In the genomic region with DNA sequence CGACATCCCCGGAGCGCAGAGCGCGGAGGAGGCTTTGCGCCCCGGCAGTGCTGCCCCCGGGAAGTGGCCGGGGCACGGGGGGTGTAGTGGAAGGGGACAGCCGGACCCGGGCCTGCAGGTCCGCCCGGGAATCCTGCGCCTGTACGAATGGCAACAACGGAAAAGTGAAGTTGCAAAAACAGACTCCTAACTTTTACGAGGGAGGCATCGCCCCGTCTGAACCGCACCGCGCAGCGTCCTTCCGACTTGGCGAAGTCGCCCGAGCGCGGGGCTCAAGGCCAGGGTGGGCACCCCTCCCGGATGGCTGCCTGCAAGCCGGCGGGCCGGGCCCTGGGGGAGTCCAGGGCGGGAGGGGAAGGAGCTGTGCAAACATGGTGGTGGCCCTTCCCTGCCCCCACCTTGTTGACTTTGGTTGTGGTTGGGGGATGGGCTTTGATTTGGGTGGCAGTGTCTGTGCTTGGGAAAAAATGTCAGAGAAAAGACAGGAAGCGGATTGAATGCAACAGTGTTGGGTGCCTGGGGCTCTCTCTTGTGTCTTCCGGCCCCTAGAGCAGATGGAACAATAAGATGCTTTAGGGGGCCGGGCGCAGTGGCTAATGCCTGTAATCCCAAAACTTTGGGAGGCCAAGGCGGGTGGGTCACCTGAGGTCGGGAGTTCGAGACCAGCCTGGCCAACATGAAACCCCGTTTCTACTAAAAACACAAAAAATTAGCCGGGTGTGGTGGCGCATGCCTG, we compare ENCODE assay signal across 1 cellular context.
TF ChIP-seq lines count a peak whose summit lies in the region.

No MANE protein-coding gene starts in this region.

TF ChIP-seq in HepG2, 621 proteins besides CTCF, POLR2A, EP300 and RAD21 (continued from another document and continues in another):
- TF ChIP-seq, protein P1, sequence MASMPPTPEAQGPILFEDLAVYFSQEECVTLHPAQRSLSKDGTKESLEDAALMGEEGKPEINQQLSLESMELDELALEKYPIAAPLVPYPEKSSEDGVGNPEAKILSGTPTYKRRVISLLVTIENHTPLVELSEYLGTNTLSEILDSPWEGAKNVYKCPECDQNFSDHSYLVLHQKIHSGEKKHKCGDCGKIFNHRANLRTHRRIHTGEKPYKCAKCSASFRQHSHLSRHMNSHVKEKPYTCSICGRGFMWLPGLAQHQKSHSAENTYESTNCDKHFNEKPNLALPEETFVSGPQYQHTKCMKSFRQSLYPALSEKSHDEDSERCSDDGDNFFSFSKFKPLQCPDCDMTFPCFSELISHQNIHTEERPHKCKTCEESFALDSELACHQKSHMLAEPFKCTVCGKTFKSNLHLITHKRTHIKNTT (CRISPR knock-in tag; IDR thresholded peaks at IDR 0.05): no peak
- no peak for TF ChIP-seq NAIF1 (CRISPR knock-in tag; IDR thresholded peaks at IDR 0.05; ENCODE audit: borderline replicate concordance)
- TF ChIP-seq CREB1 (IDR thresholded peaks at IDR 0.05): no peak
- no peak for TF ChIP-seq CREB1 (CRISPR knock-in tag; IDR thresholded peaks at IDR 0.05)
- TF ChIP-seq ZNF12 (CRISPR knock-in tag; IDR thresholded peaks at IDR 0.05): peak; percentile 79
- TF ChIP-seq ZSCAN30 (CRISPR knock-in tag; IDR thresholded peaks at IDR 0.05): no peak; the same call in 1 of the 2 replicates
- no peak for TF ChIP-seq NFE2 (CRISPR knock-in tag; IDR thresholded peaks at IDR 0.05)
- TF ChIP-seq BRD4 (CRISPR knock-in tag; IDR thresholded peaks at IDR 0.05): peak; percentile 82
- no peak for TF ChIP-seq ZNF674 (CRISPR knock-in tag; IDR thresholded peaks at IDR 0.05; ENCODE audit: low read depth)
- no peak for TF ChIP-seq GTF2F1 (IDR thresholded peaks at IDR 0.05; ENCODE audit: low read length)
- TF ChIP-seq ZNF883 (CRISPR knock-in tag; IDR thresholded peaks at IDR 0.05; ENCODE audit: not compliant biosample characterization): peak; percentile 84
- TF ChIP-seq, protein P2, sequence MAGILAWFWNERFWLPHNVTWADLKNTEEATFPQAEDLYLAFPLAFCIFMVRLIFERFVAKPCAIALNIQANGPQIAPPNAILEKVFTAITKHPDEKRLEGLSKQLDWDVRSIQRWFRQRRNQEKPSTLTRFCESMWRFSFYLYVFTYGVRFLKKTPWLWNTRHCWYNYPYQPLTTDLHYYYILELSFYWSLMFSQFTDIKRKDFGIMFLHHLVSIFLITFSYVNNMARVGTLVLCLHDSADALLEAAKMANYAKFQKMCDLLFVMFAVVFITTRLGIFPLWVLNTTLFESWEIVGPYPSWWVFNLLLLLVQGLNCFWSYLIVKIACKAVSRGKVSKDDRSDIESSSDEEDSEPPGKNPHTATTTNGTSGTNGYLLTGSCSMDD (CRISPR knock-in tag; IDR thresholded peaks at IDR 0.05): no peak
- peak; percentile 77 for TF ChIP-seq ELF1 (CRISPR knock-in tag; IDR thresholded peaks at IDR 0.05)
- peak; percentile 76; the same call in 1 of the 2 replicates for TF ChIP-seq ZNF546 (CRISPR knock-in tag; conservative IDR thresholded peaks at IDR 0.05)
- peak; percentile 51; the same call in 1 of the 2 replicates for TF ChIP-seq MEF2D (CRISPR knock-in tag; IDR thresholded peaks at IDR 0.05)
- no peak for TF ChIP-seq TOE1 (CRISPR knock-in tag; IDR thresholded peaks at IDR 0.05)
- TF ChIP-seq, protein P3, sequence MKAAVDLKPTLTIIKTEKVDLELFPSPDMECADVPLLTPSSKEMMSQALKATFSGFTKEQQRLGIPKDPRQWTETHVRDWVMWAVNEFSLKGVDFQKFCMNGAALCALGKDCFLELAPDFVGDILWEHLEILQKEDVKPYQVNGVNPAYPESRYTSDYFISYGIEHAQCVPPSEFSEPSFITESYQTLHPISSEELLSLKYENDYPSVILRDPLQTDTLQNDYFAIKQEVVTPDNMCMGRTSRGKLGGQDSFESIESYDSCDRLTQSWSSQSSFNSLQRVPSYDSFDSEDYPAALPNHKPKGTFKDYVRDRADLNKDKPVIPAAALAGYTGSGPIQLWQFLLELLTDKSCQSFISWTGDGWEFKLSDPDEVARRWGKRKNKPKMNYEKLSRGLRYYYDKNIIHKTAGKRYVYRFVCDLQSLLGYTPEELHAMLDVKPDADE (CRISPR knock-in tag; IDR thresholded peaks at IDR 0.05): no peak
- TF ChIP-seq FOXO1 (CRISPR knock-in tag; IDR thresholded peaks at IDR 0.05): peak; percentile 95
- TF ChIP-seq ZNF709 (CRISPR knock-in tag; IDR thresholded peaks at IDR 0.05): peak; percentile 83; the same call in 1 of the 2 replicates
- TF ChIP-seq ZNF224 (CRISPR knock-in tag; IDR thresholded peaks at IDR 0.05): no peak; the same call in 1 of the 2 replicates
- TF ChIP-seq, protein P4, sequence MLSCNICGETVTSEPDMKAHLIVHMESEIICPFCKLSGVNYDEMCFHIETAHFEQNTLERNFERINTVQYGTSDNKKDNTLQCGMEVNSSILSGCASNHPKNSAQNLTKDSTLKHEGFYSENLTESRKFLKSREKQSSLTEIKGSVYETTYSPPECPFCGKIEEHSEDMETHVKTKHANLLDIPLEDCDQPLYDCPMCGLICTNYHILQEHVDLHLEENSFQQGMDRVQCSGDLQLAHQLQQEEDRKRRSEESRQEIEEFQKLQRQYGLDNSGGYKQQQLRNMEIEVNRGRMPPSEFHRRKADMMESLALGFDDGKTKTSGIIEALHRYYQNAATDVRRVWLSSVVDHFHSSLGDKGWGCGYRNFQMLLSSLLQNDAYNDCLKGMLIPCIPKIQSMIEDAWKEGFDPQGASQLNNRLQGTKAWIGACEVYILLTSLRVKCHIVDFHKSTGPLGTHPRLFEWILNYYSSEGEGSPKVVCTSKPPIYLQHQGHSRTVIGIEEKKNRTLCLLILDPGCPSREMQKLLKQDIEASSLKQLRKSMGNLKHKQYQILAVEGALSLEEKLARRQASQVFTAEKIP (CRISPR knock-in tag; IDR thresholded peaks at IDR 0.05; ENCODE audit: borderline replicate concordance): no peak
- TF ChIP-seq STAT5B (CRISPR knock-in tag; IDR thresholded peaks at IDR 0.05): peak; percentile 87; the same call in 1 of the 2 replicates
- peak; percentile 93 for TF ChIP-seq BCL6 (CRISPR knock-in tag; IDR thresholded peaks at IDR 0.05)
- peak; percentile 68; the same call in 1 of the 2 replicates for TF ChIP-seq HNF4G (IDR thresholded peaks at IDR 0.05; ENCODE audit: borderline replicate concordance, low read depth, low read length)
- no peak; the same call in 1 of the 2 replicates for TF ChIP-seq HNF4G (CRISPR knock-in tag; IDR thresholded peaks at IDR 0.05; ENCODE audit: borderline replicate concordance, low read depth)
- no peak for TF ChIP-seq TBX3 (IDR thresholded peaks at IDR 0.05; ENCODE audit: borderline replicate concordance)
- TF ChIP-seq EED (CRISPR knock-in tag; IDR thresholded peaks at IDR 0.05): 0 out of 2 replicates have a peak, but pooled peaks have one; percentile 80
- no peak for TF ChIP-seq NR3C1 (CRISPR knock-in tag; IDR thresholded peaks at IDR 0.05)
- peak; percentile 94 for TF ChIP-seq RXRA (CRISPR knock-in tag; IDR thresholded peaks at IDR 0.05)
- no peak; the same call in 1 of the 2 replicates for TF ChIP-seq RORA (CRISPR knock-in tag; IDR thresholded peaks at IDR 0.05)
- TF ChIP-seq ZNF788 (CRISPR knock-in tag; IDR thresholded peaks at IDR 0.05; ENCODE audit: borderline replicate concordance): peak; percentile 83; the same call in 1 of the 2 replicates
- TF ChIP-seq, protein P5, sequence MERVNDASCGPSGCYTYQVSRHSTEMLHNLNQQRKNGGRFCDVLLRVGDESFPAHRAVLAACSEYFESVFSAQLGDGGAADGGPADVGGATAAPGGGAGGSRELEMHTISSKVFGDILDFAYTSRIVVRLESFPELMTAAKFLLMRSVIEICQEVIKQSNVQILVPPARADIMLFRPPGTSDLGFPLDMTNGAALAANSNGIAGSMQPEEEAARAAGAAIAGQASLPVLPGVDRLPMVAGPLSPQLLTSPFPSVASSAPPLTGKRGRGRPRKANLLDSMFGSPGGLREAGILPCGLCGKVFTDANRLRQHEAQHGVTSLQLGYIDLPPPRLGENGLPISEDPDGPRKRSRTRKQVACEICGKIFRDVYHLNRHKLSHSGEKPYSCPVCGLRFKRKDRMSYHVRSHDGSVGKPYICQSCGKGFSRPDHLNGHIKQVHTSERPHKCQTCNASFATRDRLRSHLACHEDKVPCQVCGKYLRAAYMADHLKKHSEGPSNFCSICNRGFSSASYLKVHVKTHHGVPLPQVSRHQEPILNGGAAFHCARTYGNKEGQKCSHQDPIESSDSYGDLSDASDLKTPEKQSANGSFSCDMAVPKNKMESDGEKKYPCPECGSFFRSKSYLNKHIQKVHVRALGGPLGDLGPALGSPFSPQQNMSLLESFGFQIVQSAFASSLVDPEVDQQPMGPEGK (CRISPR knock-in tag; IDR thresholded peaks at IDR 0.05): peak; percentile 100
- no peak for TF ChIP-seq RFX1 (IDR thresholded peaks at IDR 0.05)
- peak; percentile 97 for TF ChIP-seq IRF2 (CRISPR knock-in tag; IDR thresholded peaks at IDR 0.05)
- TF ChIP-seq, protein P6, sequence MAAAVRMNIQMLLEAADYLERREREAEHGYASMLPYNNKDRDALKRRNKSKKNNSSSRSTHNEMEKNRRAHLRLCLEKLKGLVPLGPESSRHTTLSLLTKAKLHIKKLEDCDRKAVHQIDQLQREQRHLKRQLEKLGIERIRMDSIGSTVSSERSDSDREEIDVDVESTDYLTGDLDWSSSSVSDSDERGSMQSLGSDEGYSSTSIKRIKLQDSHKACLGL (CRISPR knock-in tag; IDR thresholded peaks at IDR 0.05): no peak; the same call in 1 of the 2 replicates
- peak; percentile 86 for TF ChIP-seq SALL1 (CRISPR knock-in tag; IDR thresholded peaks at IDR 0.05)
- TF ChIP-seq, protein P7, sequence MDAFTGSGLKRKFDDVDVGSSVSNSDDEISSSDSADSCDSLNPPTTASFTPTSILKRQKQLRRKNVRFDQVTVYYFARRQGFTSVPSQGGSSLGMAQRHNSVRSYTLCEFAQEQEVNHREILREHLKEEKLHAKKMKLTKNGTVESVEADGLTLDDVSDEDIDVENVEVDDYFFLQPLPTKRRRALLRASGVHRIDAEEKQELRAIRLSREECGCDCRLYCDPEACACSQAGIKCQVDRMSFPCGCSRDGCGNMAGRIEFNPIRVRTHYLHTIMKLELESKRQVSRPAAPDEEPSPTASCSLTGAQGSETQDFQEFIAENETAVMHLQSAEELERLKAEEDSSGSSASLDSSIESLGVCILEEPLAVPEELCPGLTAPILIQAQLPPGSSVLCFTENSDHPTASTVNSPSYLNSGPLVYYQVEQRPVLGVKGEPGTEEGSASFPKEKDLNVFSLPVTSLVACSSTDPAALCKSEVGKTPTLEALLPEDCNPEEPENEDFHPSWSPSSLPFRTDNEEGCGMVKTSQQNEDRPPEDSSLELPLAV (CRISPR knock-in tag; conservative IDR thresholded peaks at IDR 0.05; ENCODE audit: low read depth): no peak
- TF ChIP-seq DMAP1 (CRISPR knock-in tag; IDR thresholded peaks at IDR 0.05): peak; percentile 92
- peak; percentile 97 for TF ChIP-seq RBM39 (IDR thresholded peaks at IDR 0.05; ENCODE audit: low read depth, low read length, poor library complexity, severe bottlenecking)
- TF ChIP-seq GABPB1 (CRISPR knock-in tag; IDR thresholded peaks at IDR 0.05): peak; percentile 86
- TF ChIP-seq ETV6 (CRISPR knock-in tag; conservative IDR thresholded peaks at IDR 0.05): peak; percentile 84; the same call in 1 of the 2 replicates
- 0 out of 2 replicates have a peak, but pooled peaks have one; percentile 34 for TF ChIP-seq TP53 (CRISPR knock-in tag; conservative IDR thresholded peaks at IDR 0.05)
- TF ChIP-seq, protein P8, sequence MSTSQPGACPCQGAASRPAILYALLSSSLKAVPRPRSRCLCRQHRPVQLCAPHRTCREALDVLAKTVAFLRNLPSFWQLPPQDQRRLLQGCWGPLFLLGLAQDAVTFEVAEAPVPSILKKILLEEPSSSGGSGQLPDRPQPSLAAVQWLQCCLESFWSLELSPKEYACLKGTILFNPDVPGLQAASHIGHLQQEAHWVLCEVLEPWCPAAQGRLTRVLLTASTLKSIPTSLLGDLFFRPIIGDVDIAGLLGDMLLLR (CRISPR knock-in tag; IDR thresholded peaks at IDR 0.05): no peak
- TF ChIP-seq, protein P9, sequence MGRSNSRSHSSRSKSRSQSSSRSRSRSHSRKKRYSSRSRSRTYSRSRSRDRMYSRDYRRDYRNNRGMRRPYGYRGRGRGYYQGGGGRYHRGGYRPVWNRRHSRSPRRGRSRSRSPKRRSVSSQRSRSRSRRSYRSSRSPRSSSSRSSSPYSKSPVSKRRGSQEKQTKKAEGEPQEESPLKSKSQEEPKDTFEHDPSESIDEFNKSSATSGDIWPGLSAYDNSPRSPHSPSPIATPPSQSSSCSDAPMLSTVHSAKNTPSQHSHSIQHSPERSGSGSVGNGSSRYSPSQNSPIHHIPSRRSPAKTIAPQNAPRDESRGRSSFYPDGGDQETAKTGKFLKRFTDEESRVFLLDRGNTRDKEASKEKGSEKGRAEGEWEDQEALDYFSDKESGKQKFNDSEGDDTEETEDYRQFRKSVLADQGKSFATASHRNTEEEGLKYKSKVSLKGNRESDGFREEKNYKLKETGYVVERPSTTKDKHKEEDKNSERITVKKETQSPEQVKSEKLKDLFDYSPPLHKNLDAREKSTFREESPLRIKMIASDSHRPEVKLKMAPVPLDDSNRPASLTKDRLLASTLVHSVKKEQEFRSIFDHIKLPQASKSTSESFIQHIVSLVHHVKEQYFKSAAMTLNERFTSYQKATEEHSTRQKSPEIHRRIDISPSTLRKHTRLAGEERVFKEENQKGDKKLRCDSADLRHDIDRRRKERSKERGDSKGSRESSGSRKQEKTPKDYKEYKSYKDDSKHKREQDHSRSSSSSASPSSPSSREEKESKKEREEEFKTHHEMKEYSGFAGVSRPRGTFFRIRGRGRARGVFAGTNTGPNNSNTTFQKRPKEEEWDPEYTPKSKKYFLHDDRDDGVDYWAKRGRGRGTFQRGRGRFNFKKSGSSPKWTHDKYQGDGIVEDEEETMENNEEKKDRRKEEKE (IDR thresholded peaks at IDR 0.05): no peak
- TF ChIP-seq, protein P10, sequence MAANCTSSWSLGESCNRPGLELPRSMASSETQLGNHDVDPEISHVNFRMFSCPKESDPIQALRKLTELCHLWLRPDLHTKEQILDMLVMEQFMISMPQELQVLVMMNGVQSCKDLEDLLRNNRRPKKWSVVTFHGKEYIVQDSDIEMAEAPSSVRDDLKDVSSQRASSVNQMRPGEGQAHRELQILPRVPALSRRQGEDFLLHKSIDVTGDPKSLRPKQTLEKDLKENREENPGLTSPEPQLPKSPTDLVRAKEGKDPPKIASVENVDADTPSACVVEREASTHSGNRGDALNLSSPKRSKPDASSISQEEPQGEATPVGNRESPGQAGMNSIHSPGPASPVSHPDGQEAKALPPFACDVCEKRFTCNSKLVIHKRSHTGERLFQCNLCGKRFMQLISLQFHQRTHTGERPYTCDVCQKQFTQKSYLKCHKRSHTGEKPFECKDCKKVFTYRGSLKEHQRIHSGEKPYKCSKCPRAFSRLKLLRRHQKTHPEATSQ (CRISPR knock-in tag; IDR thresholded peaks at IDR 0.05; ENCODE audit: borderline replicate concordance): peak; percentile 89; the same call in 1 of the 2 replicates
- TF ChIP-seq HMGA1 (CRISPR knock-in tag; conservative IDR thresholded peaks at IDR 0.05): no peak
- TF ChIP-seq, protein P11, sequence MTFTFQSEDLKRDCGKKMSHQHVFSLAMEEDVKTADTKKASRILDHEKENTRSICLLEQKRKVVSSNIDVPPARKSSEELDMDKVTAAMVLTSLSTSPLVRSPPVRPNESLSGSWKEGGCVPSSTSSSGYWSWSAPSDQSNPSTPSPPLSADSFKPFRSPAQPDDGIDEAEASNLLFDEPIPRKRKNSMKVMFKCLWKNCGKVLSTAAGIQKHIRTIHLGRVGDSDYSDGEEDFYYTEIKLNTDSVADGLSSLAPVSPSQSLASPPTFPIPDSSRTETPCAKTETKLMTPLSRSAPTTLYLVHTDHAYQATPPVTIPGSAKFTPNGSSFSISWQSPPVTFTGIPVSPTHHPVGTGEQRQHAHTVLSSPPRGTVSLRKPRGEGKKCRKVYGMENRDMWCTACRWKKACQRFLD (CRISPR knock-in tag; IDR thresholded peaks at IDR 0.05; ENCODE audit: borderline replicate concordance): peak; percentile 89
- TF ChIP-seq CC2D1A (CRISPR knock-in tag; IDR thresholded peaks at IDR 0.05): 0 out of 2 replicates have a peak, but pooled peaks have one; percentile 78
